In genomic region chr1:182091083-182091482, GRCh38 we compare ENCODE assay signal across 32 cellular contexts. TPM values are rescaled to one million over a fixed set of nuclear protein-coding genes. Genes with fewer than 3 reads are reported as not detected.
"Had no signal": no experiment of that assay in that cellular context is flagged by ENCODE, and none has a peak within 500 bp of the region (broad histone marks: within the 10 kb centered on the region; RNA-seq: fewer than 3 reads in every experiment).

No MANE protein-coding gene starts in this region.

- DNase-seq: activated CD4-positive, alpha-beta memory T cell treated with anti-CD3 and anti-CD28 coated beads for 36 hours; activated CD4-positive, alpha-beta T cell treated with anti-CD3 and anti-CD28 coated beads for 36 hours; activated CD4-positive, alpha-beta T cell treated with anti-CD3 and anti-CD28 coated beads, Interleukin-2, amount 10 ng/mL, durations not matched to agents 7 days and 5 days; activated CD8-positive, alpha-beta memory T cell treated with anti-CD3 and anti-CD28 coated beads, Interleukin-2, amount 50 U/mL, for 4 hours; activated gamma-delta T cell treated with Interleukin-2 at 50 U/mL for 16 hours; activated naive CD4-positive, alpha-beta T cell treated with anti-CD3 and anti-CD28 coated beads, Interleukin-2, amount 10 ng/mL, durations not matched to agents 7 days and 5 days; activated naive CD8-positive, alpha-beta T cell treated with anti-CD3 and anti-CD28 coated beads, Interleukin-2, amount 50 U/mL, for 24 hours; activated T-cell treated with anti-CD3 and anti-CD28 coated beads for 4 hours; activated T-cell treated with anti-CD3 and anti-CD28 coated beads, Interleukin-2, amount 50 U/mL, for 4 hours; cerebellar nuclear complex; Kasumi-1; MG63; NCI-H1105 treated with DMSO at 0.1 percent for 48 hours; NCI-H1436; NCI-H1694; NCI-H1930; NCI-H2081 treated with DMSO at 0.1 percent for 48 hours; NCI-H226; NCI-H524 treated with DMSO at 0.1 percent for 48 hours; SHP77; SJCRH30 had no signal

- H3K4me1 ChIP-seq: SJCRH30 had no signal

- H3K36me3 ChIP-seq: MG63, SJCRH30 had no signal

- H3K27me3 Mint-ChIP-seq: activated CD4-positive, alpha-beta memory T cell treated with anti-CD3 and anti-CD28 coated beads for 36 hours; activated naive CD8-positive, alpha-beta T cell treated with anti-CD3 and anti-CD28 coated beads, Interleukin-2, amount 50 U/mL, for 24 hours; brain had no signal

- H3K27ac ChIP-seq: SJCRH30, SK-N-MC had no signal

- FAIRE-seq: bronchial epithelial cell, TTC549 had no signal

- H3K9me3 ChIP-seq: MG63, SJCRH30 had no signal

- H3K27ac Mint-ChIP-seq: activated CD4-positive, alpha-beta memory T cell treated with anti-CD3 and anti-CD28 coated beads for 36 hours; activated CD4-positive, alpha-beta T cell treated with anti-CD3 and anti-CD28 coated beads for 36 hours; activated CD4-positive, alpha-beta T cell treated with anti-CD3 and anti-CD28 coated beads, Interleukin-2, amount 10 ng/mL, durations not matched to agents 7 days and 5 days; activated naive CD4-positive, alpha-beta T cell treated with anti-CD3 and anti-CD28 coated beads, Interleukin-2, amount 10 ng/mL, durations not matched to agents 7 days and 5 days; activated naive CD8-positive, alpha-beta T cell; activated naive CD8-positive, alpha-beta T cell treated with anti-CD3 and anti-CD28 coated beads, Interleukin-2, amount 50 U/mL, for 24 hours; activated T-helper 1 cell treated with anti-CD3 and anti-CD28 coated beads, Interleukin-12 subunit alpha, Interleukin-12 subunit beta, Interleukin-2, Interleukin-4 antibody, amounts not matched to agents 30 ng/mL and 10 ng/mL and 1 ng/mL, durations not matched to agents 14 hours and 24 hours and 36 hours; brain; T-helper 2 cell treated with Interferon-gamma antibody and Interleukin-4, amounts not matched to agents 5 μg/mL and 100 μg/mL, for 36 hours had no signal

- H3K4me3 Mint-ChIP-seq: activated CD4-positive, alpha-beta memory T cell treated with anti-CD3 and anti-CD28 coated beads for 36 hours; activated CD4-positive, alpha-beta T cell treated with anti-CD3 and anti-CD28 coated beads for 36 hours; activated CD4-positive, alpha-beta T cell treated with anti-CD3 and anti-CD28 coated beads, Interleukin-2, amount 10 ng/mL, durations not matched to agents 7 days and 5 days; activated naive CD4-positive, alpha-beta T cell treated with anti-CD3 and anti-CD28 coated beads, Interleukin-2, amount 10 ng/mL, durations not matched to agents 7 days and 5 days; activated naive CD8-positive, alpha-beta T cell; activated naive CD8-positive, alpha-beta T cell treated with anti-CD3 and anti-CD28 coated beads, Interleukin-2, amount 50 U/mL, for 24 hours; activated T-cell treated with anti-CD3 and anti-CD28 coated beads, Interleukin-2, amount 50 U/mL, for 4 hours; activated T-helper 1 cell treated with anti-CD3 and anti-CD28 coated beads, Interleukin-12 subunit alpha, Interleukin-12 subunit beta, Interleukin-2, Interleukin-4 antibody, amounts not matched to agents 30 ng/mL and 10 ng/mL and 1 ng/mL, durations not matched to agents 14 hours and 24 hours and 36 hours; brain; T-helper 2 cell treated with Interferon-gamma antibody and Interleukin-4, amounts not matched to agents 5 μg/mL and 100 μg/mL, for 36 hours had no signal

- H3K36me3 Mint-ChIP-seq: activated CD4-positive, alpha-beta memory T cell treated with anti-CD3 and anti-CD28 coated beads for 36 hours; brain had no signal

- H3K4me3 ChIP-seq: MG63, SJCRH30, SK-N-MC had no signal

- H3K27me3 ChIP-seq: MG63, SJCRH30 had no signal

- ATAC-seq: activated CD4-positive, alpha-beta T cell treated with anti-CD3 and anti-CD28 coated beads for 36 hours; activated naive CD8-positive, alpha-beta T cell treated with anti-CD3 and anti-CD28 coated beads, Interleukin-2, amount 50 U/mL, for 24 hours; activated T-cell treated with anti-CD3 and anti-CD28 coated beads, Interleukin-2, amount 50 U/mL, for 4 hours; Panc1 had no signal

- H3K9me3 Mint-ChIP-seq: activated CD4-positive, alpha-beta memory T cell treated with anti-CD3 and anti-CD28 coated beads for 36 hours; activated CD4-positive, alpha-beta T cell treated with anti-CD3 and anti-CD28 coated beads, Interleukin-2, amount 10 ng/mL, durations not matched to agents 7 days and 5 days; activated naive CD4-positive, alpha-beta T cell treated with anti-CD3 and anti-CD28 coated beads, Interleukin-2, amount 10 ng/mL, durations not matched to agents 7 days and 5 days; activated naive CD8-positive, alpha-beta T cell treated with anti-CD3 and anti-CD28 coated beads, Interleukin-2, amount 50 U/mL, for 24 hours; activated T-cell treated with anti-CD3 and anti-CD28 coated beads, Interleukin-2, amount 50 U/mL, for 4 hours; activated T-helper 1 cell treated with anti-CD3 and anti-CD28 coated beads, Interleukin-12 subunit alpha, Interleukin-12 subunit beta, Interleukin-2, Interleukin-4 antibody, amounts not matched to agents 30 ng/mL and 10 ng/mL and 1 ng/mL, durations not matched to agents 14 hours and 24 hours and 36 hours; brain; T-helper 2 cell treated with Interferon-gamma antibody and Interleukin-4, amounts not matched to agents 5 μg/mL and 100 μg/mL, for 36 hours had no signal

RNA-seq across cellular contexts. Expression of gene ZNF648, which starts 29.6 kb away (rescaled TPM):
- total RNA-seq: activated CD4-positive, alpha-beta memory T cell treated with anti-CD3 and anti-CD28 coated beads for 36 hours; activated CD4-positive, alpha-beta T cell treated with anti-CD3 and anti-CD28 coated beads for 36 hours; activated CD4-positive, alpha-beta T cell treated with anti-CD3 and anti-CD28 coated beads, Interleukin-2, amount 10 ng/mL, durations not matched to agents 7 days and 5 days; activated T-cell treated with anti-CD3 and anti-CD28 coated beads, Interleukin-2, amount 50 U/mL, for 4 hours; activated T-helper 1 cell treated with anti-CD3 and anti-CD28 coated beads, Interleukin-12 subunit alpha, Interleukin-12 subunit beta, Interleukin-2, Interleukin-4 antibody, amounts not matched to agents 30 ng/mL and 10 ng/mL and 1 ng/mL, durations not matched to agents 14 hours and 24 hours and 36 hours; bronchial epithelial cell; NCI-H460; RPMI7951; SJCRH30; T-helper 1 cell treated with Interleukin-12 subunit alpha and Interleukin-12 subunit beta and Interleukin-4 antibody, amounts not matched to agents 30 ng/mL and 1 ng/mL, for 36 hours had no signal
